In genomic region chr5:153895266-153895665, GRCh38 we compare ENCODE assay signal across 15 cellular contexts.
DNase-seq lines count a peak whose midpoint lies in the region; ATAC-seq and TF ChIP-seq lines count a peak whose summit lies in the region.
"Had no signal": no experiment of that assay in that cellular context is flagged by ENCODE, and none has a peak within 500 bp of the region (broad histone marks: within the 10 kb centered on the region; RNA-seq: fewer than 3 reads in every experiment).

No MANE protein-coding gene starts in this region.

- H2AK9ac ChIP-seq in IMR-90 (replicated peaks; ENCODE audit: low read depth, low read length, poor library complexity), result no peak overlapping the region

- TF ChIP-seq RAD21 in IMR-90 (IDR thresholded peaks at IDR 0.05; ENCODE audit: low read length), result no peak

- H2AK5ac ChIP-seq in IMR-90 (ENCODE audit: low read depth, low read length), result no peak overlapping the region; the same call in 1 of the 2 replicates

- H4K8ac ChIP-seq in IMR-90 (ENCODE audit: low read depth in 2 of 2, low read length in 2 of 2), result no peak overlapping the region; a peak in 1 of 4 replicates

- no peak overlapping the region for H3K4me2 ChIP-seq in IMR-90 (ENCODE audit: low read depth, low read length)

- TF ChIP-seq CTCF in IMR-90 (conservative IDR thresholded peaks at IDR 0.05; ENCODE audit: low read depth, low read length), result no peak
- TF ChIP-seq CTCF in chondrocyte (IDR thresholded peaks at IDR 0.05), result no peak

- intact Hi-C loops in IMR-90 (cut with micrococcal nuclease), result no loop called here
- intact Hi-C loops in CD4-positive, alpha-beta memory T cell (cut with micrococcal nuclease), result no loop called here

- no peaks in the 10 kb centered on the region for H3K9me3 ChIP-seq in IMR-90 (ENCODE audit: control insufficient read depth, insufficient read depth, low read length)
- H3K9me3 ChIP-seq in CD4-positive, alpha-beta memory T cell (ENCODE audit: control insufficient read depth in 1 of 2, low read length in 2 of 2), result no peaks in the 10 kb centered on the region
- H3K9me3 ChIP-seq: BE2C, Caco-2, HAP-1 had no signal

- H3K4me1 Mint-ChIP-seq in chondrocyte (ENCODE audit: low read depth), result peaks cover 54% of the 10 kb centered on the region
- H3K4me1 Mint-ChIP-seq in CD4-positive, alpha-beta memory T cell, result no peaks in the 10 kb centered on the region
- H3K4me1 Mint-ChIP-seq: CD4-positive, CD25-positive, alpha-beta regulatory T cell had no signal

- H3K18ac ChIP-seq in IMR-90 (ENCODE audit: low read depth, low read length), result no peak overlapping the region; the same call in 1 of the 2 replicates

- H3K9me3 Mint-ChIP-seq in chondrocyte (ENCODE audit: low read depth), result peaks cover 7% of the 10 kb centered on the region
- H3K9me3 Mint-ChIP-seq in CD4-positive, alpha-beta memory T cell, result no peaks in the 10 kb centered on the region

- CTCF ChIA-PET in IMR-90 (lab: Yijun Ruan, JAX), result no interaction called here
- CTCF ChIA-PET in CD4-positive, alpha-beta memory T cell (lab: Charles Lee; ENCODE audit: partially characterized antibody), result no interaction called here

- H4K91ac ChIP-seq in IMR-90 (ENCODE audit: insufficient read depth, low read depth, low read length), result no peak overlapping the region

- no peaks in the 10 kb centered on the region for H3K36me3 Mint-ChIP-seq in chondrocyte (ENCODE audit: low read depth)
- H3K36me3 Mint-ChIP-seq in CD4-positive, alpha-beta memory T cell, result no peaks in the 10 kb centered on the region
- H3K36me3 Mint-ChIP-seq: CD4-positive, CD25-positive, alpha-beta regulatory T cell had no signal

- H3K9ac ChIP-seq in IMR-90 (ENCODE audit: low read depth, low read length), result no peak overlapping the region

- no peak overlapping the region for H4K5ac ChIP-seq in IMR-90 (ENCODE audit: low read depth, low read length)

- WGBS in IMR-90 (ENCODE audit: extremely low coverage in 2 of 2, insufficient read length in 1 of 2), 2 experiments, result 50% methylated on average over 1 of the region's 3 CpGs; no CpG with 5 or more reads in 1 of the 2 experiments

- no peaks in the 10 kb centered on the region for H3K36me3 ChIP-seq in IMR-90 (ENCODE audit: control insufficient read depth, insufficient read depth, low read length)
- H3K36me3 ChIP-seq in CD4-positive, alpha-beta memory T cell (ENCODE audit: insufficient read depth, low read length), result no peaks in the 10 kb centered on the region
- H3K36me3 ChIP-seq: BE2C, HAP-1 had no signal

- ATAC-seq in IMR-90 (ENCODE audit: low read depth), result no peak
- ATAC-seq in GM19351 (IDR thresholded peaks at IDR 0.05; ENCODE audit: unreplicated experiment), result no peak

- H2BK20ac ChIP-seq in IMR-90 (ENCODE audit: low read depth, low read length), result peak overlapping the region; percentile 52

- no peaks in the 10 kb centered on the region for H4K20me1 ChIP-seq in IMR-90 (ENCODE audit: insufficient read depth, low read length)

- no peak overlapping the region for H2BK5ac ChIP-seq in IMR-90 (ENCODE audit: low read depth, low read length, poor library complexity, severe bottlenecking)

- no peak overlapping the region for H3K56ac ChIP-seq in IMR-90 (ENCODE audit: extremely low read depth, insufficient read depth, low read length)

- no peak overlapping the region for H2AFZ ChIP-seq in IMR-90 (replicated peaks; ENCODE audit: low read length, poor library complexity)

- H3K79me1 ChIP-seq in IMR-90 (ENCODE audit: low read depth in 1 of 2, low read length in 2 of 2), result no peaks in the 10 kb centered on the region

- no peak overlapping the region for H2BK15ac ChIP-seq in IMR-90 (ENCODE audit: low read depth, low read length)

- in situ Hi-C loops in IMR-90 (cut with MboI; ENCODE audit: low sequenced_read_pairs), result no loop called here

- POLR2A ChIA-PET in IMR-90 (lab: Charles Lee; ENCODE audit: unreplicated experiment), result no interaction called here
- POLR2A ChIA-PET in CD4-positive, alpha-beta memory T cell (lab: Charles Lee; ENCODE audit: partially characterized antibody), result no interaction called here

- H3K9me1 ChIP-seq in IMR-90 (ENCODE audit: insufficient read depth, low read length), result peaks cover 2% of the 10 kb centered on the region

- no peak overlapping the region for H3K27ac ChIP-seq in IMR-90 (ENCODE audit: insufficient read depth, low read length)
- H3K27ac ChIP-seq in CD4-positive, alpha-beta memory T cell (ENCODE audit: low read depth, low read length), result no peak overlapping the region

- H3K27ac Mint-ChIP-seq in chondrocyte (ENCODE audit: unreplicated experiment), result peak overlapping the region; percentile 55
- no peak overlapping the region for H3K27ac Mint-ChIP-seq in CD4-positive, alpha-beta memory T cell
- H3K27ac Mint-ChIP-seq: CD4-positive, CD25-positive, alpha-beta regulatory T cell had no signal

- no peak overlapping the region for H3K14ac ChIP-seq in IMR-90 (replicated peaks; ENCODE audit: low read depth, low read length)

- H3K27me3 Mint-ChIP-seq in chondrocyte (ENCODE audit: low read depth), result no peaks in the 10 kb centered on the region
- H3K27me3 Mint-ChIP-seq in CD4-positive, alpha-beta memory T cell, result peaks cover 1 to 3% of the 10 kb centered on the region in 2 donors

- no peak overlapping the region for H3K4me3 Mint-ChIP-seq in chondrocyte (ENCODE audit: unreplicated experiment)
- H3K4me3 Mint-ChIP-seq in CD4-positive, alpha-beta memory T cell, result no peak overlapping the region
- H3K4me3 Mint-ChIP-seq: CD4-positive, CD25-positive, alpha-beta regulatory T cell had no signal

- no peak overlapping the region for H3K4me3 ChIP-seq in IMR-90 (ENCODE audit: insufficient read depth, low read depth, low read length)
- no peak overlapping the region for H3K4me3 ChIP-seq in CD4-positive, alpha-beta memory T cell (ENCODE audit: low read length in 2 of 2)
- H3K4me3 ChIP-seq: HAP-1 had no signal

- peak overlapping the region; percentile 35; the same call in 1 of the 2 replicates for H3K4ac ChIP-seq in IMR-90 (ENCODE audit: low read depth, low read length)

- no peak for TF ChIP-seq POLR2A in IMR-90 (IDR thresholded peaks at IDR 0.05; ENCODE audit: low read depth, low read length)

- peak overlapping the region; percentile 82; the same call in 1 of the 2 replicates for H2BK120ac ChIP-seq in IMR-90 (ENCODE audit: low read depth, low read length)

- no peak overlapping the region for H3K23ac ChIP-seq in IMR-90 (ENCODE audit: low read depth, low read length)

- DNase-seq in IMR-90, result no peak
- DNase-seq in NCI-H82 (lab: John Stamatoyannopoulos, UW), result peak; percentile 84
- DNase-seq in chondrocyte (ENCODE audit: low spot score), result no peak
- DNase-seq in CD4-positive, alpha-beta memory T cell, result no peak
- no peak for DNase-seq in germinal center (ENCODE audit: low spot score)
- no peak for DNase-seq in NCI-H187 treated with DMSO at 0.1 percent for 48 hours (lab: John Stamatoyannopoulos, UW)
- DNase-seq: ACHN; BE2C; C1 segment of cervical spinal cord; Caco-2; CD4-positive, CD25-positive, alpha-beta regulatory T cell; DMS79 treated with DMSO at 0.1 percent for 48 hours; GF-D8 had no signal

- dilution Hi-C loops in IMR-90 (cut with HindIII; ENCODE audit: low sequenced_read_pairs, unreplicated experiment), result no loop called here

- 0 out of 2 replicates have a peak, but pooled peaks cover 3% of the 10 kb centered on the region for H3K4me1 ChIP-seq in IMR-90 (ENCODE audit: control insufficient read depth, insufficient read depth, low read length)
- no peaks in the 10 kb centered on the region for H3K4me1 ChIP-seq in CD4-positive, alpha-beta memory T cell (ENCODE audit: insufficient read depth, low read length)
- H3K4me1 ChIP-seq: BE2C, Caco-2, HAP-1 had no signal

- H3K27me3 ChIP-seq in IMR-90 (ENCODE audit: control insufficient read depth, insufficient read depth, low read length), result no peaks in the 10 kb centered on the region
- no peaks in the 10 kb centered on the region for H3K27me3 ChIP-seq in CD4-positive, alpha-beta memory T cell (ENCODE audit: insufficient read depth, low read length)
- H3K27me3 ChIP-seq: BE2C had no signal

- no TSS peak for BruUV-seq in IMR-90 (replicated peaks; lab: Mats Ljungman, UMichigan)

TF ChIP-seq in IMR-90, 13 proteins besides CTCF, POLR2A, EP300 and RAD21:
- TF ChIP-seq CEBPB (IDR thresholded peaks at IDR 0.05; ENCODE audit: low read depth, low read length) (no peak), MAZ (IDR thresholded peaks at IDR 0.05; ENCODE audit: borderline replicate concordance, low read depth, low read length) (no peak), RFX5 (IDR thresholded peaks at IDR 0.05; ENCODE audit: low read depth, low read length) (no peak), BHLHE40 (IDR thresholded peaks at IDR 0.05; ENCODE audit: low read depth, low read length) (no peak)
TF ChIP-seq in IMR-90: peak in this region for 0.
